In genomic region chr22:40426671-40427070, GRCh38 we compare ENCODE assay signal across 9 cellular contexts. TPM values are rescaled to one million over a fixed set of nuclear protein-coding genes. Genes with fewer than 3 reads are reported as not detected.
DNase-seq lines count a peak whose midpoint lies in the region; ATAC-seq and TF ChIP-seq lines count a peak whose summit lies in the region.
"Had no signal": no experiment of that assay in that cellular context is flagged by ENCODE, and none has a peak within 500 bp of the region (broad histone marks: within the 10 kb centered on the region; RNA-seq: fewer than 3 reads in every experiment).

No MANE protein-coding gene starts in this region.

- H4K20me1 ChIP-seq in PC-3 (ENCODE audit: low read length) = no peaks in the 10 kb centered on the region

- no peaks in the 10 kb centered on the region for H3F3A ChIP-seq in PC-3 (ENCODE audit: low read length, unreplicated experiment)

- no peak for TF ChIP-seq CTCF in PC-3 (conservative IDR thresholded peaks at IDR 0.05; ENCODE audit: low read depth, low read length)

- WGBS in mesenchymal stem cell = 75% methylated on average over 6 of the region's 6 CpGs

- H3K4me1 ChIP-seq in mesenchymal stem cell (ENCODE audit: control insufficient read depth, insufficient read depth, low read depth, low read length) = no peaks in the 10 kb centered on the region
- H3K4me1 ChIP-seq in PC-3 (ENCODE audit: insufficient read depth, low read length) = no peaks in the 10 kb centered on the region

- no peak overlapping the region for H2BK5ac ChIP-seq in mesenchymal stem cell (ENCODE audit: low read depth, low read length, poor library complexity, severe bottlenecking)

- H3K14ac ChIP-seq in mesenchymal stem cell (ENCODE audit: low read length in 2 of 2) = no peak overlapping the region

- peaks cover 65% of the 10 kb centered on the region for H3K79me1 ChIP-seq in mesenchymal stem cell (replicated peaks; ENCODE audit: low read length, poor library complexity, severe bottlenecking)

- CTCF ChIA-PET in PC-3 (lab: Charles Lee) = no interaction called here

- H4K8ac ChIP-seq in mesenchymal stem cell (ENCODE audit: low read length) = no peak overlapping the region

- H3K18ac ChIP-seq in mesenchymal stem cell (ENCODE audit: low read depth in 1 of 2, low read length in 2 of 2) = no peak overlapping the region

- H2AFZ ChIP-seq in mesenchymal stem cell (ENCODE audit: low read depth, low read length) (no peak overlapping the region), PC-3 (ENCODE audit: low read length) (no peak overlapping the region)

- no peak overlapping the region for H2AK5ac ChIP-seq in mesenchymal stem cell (ENCODE audit: low read length, severe bottlenecking)

- H3K23ac ChIP-seq in mesenchymal stem cell (ENCODE audit: low read length in 2 of 2) = no peak overlapping the region

- BruUV-seq in PC-3 (replicated peaks; lab: Mats Ljungman, UMichigan) = no TSS peak

- H3K79me2 ChIP-seq in PC-3 (ENCODE audit: low read length) = no peaks in the 10 kb centered on the region

- H4K91ac ChIP-seq in mesenchymal stem cell (ENCODE audit: low read length) = no peak overlapping the region

- peak; percentile 94 for DNase-seq in Ammon's horn (ENCODE audit: low spot score)
- peak; percentile 87 for DNase-seq in NCI-H1092 (lab: John Stamatoyannopoulos, UW)
- DNase-seq in amygdala (lab: John Stamatoyannopoulos, UW) = peak in 50 of 56 donors; percentile 17 to 94 (median 73)
- peak; percentile 53 for DNase-seq in mesenchymal stem cell
- DNase-seq in stimulated activated CD4-positive, alpha-beta T cell treated with anti-CD3 and anti-CD28 coated beads, Interleukin-2, amount 100 ng/mL, for 24 hours = no peak
- no peak for DNase-seq in PC-3

- H3K27me3 ChIP-seq in mesenchymal stem cell (ENCODE audit: control insufficient read depth in 1 of 2, insufficient read depth in 1 of 2, low read length in 2 of 2) (no peaks in the 10 kb centered on the region), PC-3 (ENCODE audit: low read length) (no peaks in the 10 kb centered on the region)

- H2BK12ac ChIP-seq in mesenchymal stem cell (ENCODE audit: low read length in 2 of 2) = no peak overlapping the region

- H3K9ac ChIP-seq in mesenchymal stem cell (ENCODE audit: low read length) (no peak overlapping the region), PC-3 (ENCODE audit: low read length) (no peak overlapping the region)

- no peak overlapping the region for H3K4me2 ChIP-seq in mesenchymal stem cell (ENCODE audit: low read length, poor library complexity, severe bottlenecking)
- H3K4me2 ChIP-seq in PC-3 (ENCODE audit: low read length) = no peak overlapping the region

- POLR2A ChIA-PET in PC-3 (lab: Charles Lee; ENCODE audit: unreplicated experiment) = no interaction called here

- no peak overlapping the region for H2BK120ac ChIP-seq in mesenchymal stem cell (ENCODE audit: low read depth, low read length)

- H3K4ac ChIP-seq in mesenchymal stem cell (ENCODE audit: low read depth in 1 of 2, low read length in 2 of 2) = no peak overlapping the region

- no peaks in the 10 kb centered on the region for H3K9me3 ChIP-seq in mesenchymal stem cell (ENCODE audit: control insufficient read depth, low read length)
- H3K9me3 ChIP-seq in PC-3 (ENCODE audit: low read length) = no peaks in the 10 kb centered on the region

- peaks cover 78 to 91% of the 10 kb centered on the region in 2 experiments for H3K36me3 ChIP-seq in mesenchymal stem cell (ENCODE audit: control insufficient read depth in 1 of 2, insufficient read depth in 2 of 2, low read depth in 1 of 2, low read length in 2 of 2)
- H3K36me3 ChIP-seq in PC-3 (ENCODE audit: low read depth, low read length) = peaks cover 4% of the 10 kb centered on the region; the same call in 1 of the 2 replicates

- ATAC-seq in GM21526 (IDR thresholded peaks at IDR 0.05; ENCODE audit: low FRiP score, unreplicated experiment) = no peak
- ATAC-seq in GM21737 (IDR thresholded peaks at IDR 0.05; ENCODE audit: unreplicated experiment) = no peak
- ATAC-seq in PC-3 = no peak
- ATAC-seq: activated CD4-positive, CD25-positive, alpha-beta regulatory T cell treated with anti-CD3 and anti-CD28 coated beads, Interleukin-2, amount 50 U/mL, for 24 hours had no signal

- no peaks in the 10 kb centered on the region for H3K9me2 ChIP-seq in PC-3 (replicated peaks; ENCODE audit: low read length)

- intact Hi-C loops in PC-3 (cut with micrococcal nuclease) = no loop called here

- no peak overlapping the region for H3K4me3 ChIP-seq in mesenchymal stem cell (ENCODE audit: insufficient read depth in 1 of 2, low read depth in 1 of 2, low read length in 2 of 2)
- no peak overlapping the region for H3K4me3 ChIP-seq in PC-3 (ENCODE audit: low read length)

- no peak overlapping the region for H2BK15ac ChIP-seq in mesenchymal stem cell (ENCODE audit: low read depth, poor library complexity, severe bottlenecking)

- H3K27ac ChIP-seq in mesenchymal stem cell (ENCODE audit: low read length, poor library complexity, severe bottlenecking) = no peak overlapping the region
- H3K27ac ChIP-seq in PC-3 (ENCODE audit: low read length) = no peak overlapping the region

RNA-seq across cellular contexts. Expression of gene SGSM3, which starts 56.3 kb away (rescaled TPM):
- 38.5 TPM for polyA plus RNA-seq in mesenchymal stem cell (2013, experiment 1 of 2)
- polyA plus RNA-seq in mesenchymal stem cell (2013, experiment 2 of 2) = 36.6 TPM
- total RNA-seq in PC-3 (2014; rRNA removed) = 45.0 and 53.9 TPM in 2 replicates

Comparison
In these comparisons a context has a peak if more than half of its experiments do, and no peak if none do; other contexts are left out.
1. DNase-seq: peak in Ammon's horn (single experiment), NCI-H1092 (single experiment), amygdala (50 of 56) and mesenchymal stem cell (single experiment); none in stimulated activated CD4-positive, alpha-beta T cell treated with anti-CD3 and anti-CD28 coated beads, Interleukin-2, amount 100 ng/mL, for 24 hours (0 of 2) and PC-3 (single experiment).